ENCODE assay signal across 1 cellular context in genomic region chr2:190319557-190320498, GRCh38.
TF ChIP-seq lines count a peak whose summit lies in the region.

A gene with protein sequence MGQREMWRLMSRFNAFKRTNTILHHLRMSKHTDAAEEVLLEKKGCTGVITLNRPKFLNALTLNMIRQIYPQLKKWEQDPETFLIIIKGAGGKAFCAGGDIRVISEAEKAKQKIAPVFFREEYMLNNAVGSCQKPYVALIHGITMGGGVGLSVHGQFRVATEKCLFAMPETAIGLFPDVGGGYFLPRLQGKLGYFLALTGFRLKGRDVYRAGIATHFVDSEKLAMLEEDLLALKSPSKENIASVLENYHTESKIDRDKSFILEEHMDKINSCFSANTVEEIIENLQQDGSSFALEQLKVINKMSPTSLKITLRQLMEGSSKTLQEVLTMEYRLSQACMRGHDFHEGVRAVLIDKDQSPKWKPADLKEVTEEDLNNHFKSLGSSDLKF (minus strand): TSS chr2:190319826. CDS start chr2:190319750, 76 bp downstream.

TF ChIP-seq in Ishikawa, 13 proteins besides CTCF, POLR2A, EP300 and RAD21 (continued from another document):
- no peak for TF ChIP-seq USF1 (IDR thresholded peaks at IDR 0.05)
- TF ChIP-seq EGR1 (IDR thresholded peaks at IDR 0.05): no peak
- TF ChIP-seq TEAD4 (IDR thresholded peaks at IDR 0.05): no peak; the same call in 1 of the 2 replicates
- no peak for TF ChIP-seq NFIC (IDR thresholded peaks at IDR 0.05)
